In genomic region chr1:199460933-199461332, GRCh38 we compare ENCODE assay signal across 15 cellular contexts.
DNase-seq lines count a peak whose midpoint lies in the region; ATAC-seq and TF ChIP-seq lines count a peak whose summit lies in the region.
"Had no signal": no experiment of that assay in that cellular context is flagged by ENCODE, and none has a peak within 500 bp of the region (broad histone marks: within the 10 kb centered on the region; RNA-seq: fewer than 3 reads in every experiment).

No MANE protein-coding gene starts in this region.

- H3K4me1 ChIP-seq in neural progenitor cell = no peaks in the 10 kb centered on the region

- no peaks in the 10 kb centered on the region for H3F3A ChIP-seq in neural progenitor cell (ENCODE audit: low read depth)

- H3K27me3 ChIP-seq in neural progenitor cell = no peaks in the 10 kb centered on the region
- H3K27me3 ChIP-seq: spleen had no signal

- H3K9me3 ChIP-seq in neural progenitor cell (ENCODE audit: low read depth) = no peaks in the 10 kb centered on the region

- no peak overlapping the region for H3K27ac Mint-ChIP-seq in neural progenitor cell
- H3K27ac Mint-ChIP-seq: activated naive CD8-positive, alpha-beta T cell treated with anti-CD3 and anti-CD28 coated beads for 36 hours; CD8-positive, alpha-beta T cell had no signal

- peaks cover 2% of the 10 kb centered on the region for H3K27me3 Mint-ChIP-seq in neural progenitor cell (ENCODE audit: insufficient read depth, low read depth)
- H3K27me3 Mint-ChIP-seq: activated naive CD8-positive, alpha-beta T cell treated with anti-CD3 and anti-CD28 coated beads for 36 hours had no signal

- no peak overlapping the region for H3K9ac ChIP-seq in neural progenitor cell

- no peak overlapping the region for H3K27ac ChIP-seq in neural progenitor cell
- H3K27ac ChIP-seq: spleen, WERI-Rb-1 had no signal

- H2AFZ ChIP-seq in neural progenitor cell (replicated peaks) = peak overlapping the region; percentile 93

- TF ChIP-seq POLR2A in NB4 (IDR thresholded peaks at IDR 0.05; ENCODE audit: extremely low read depth, insufficient read length) = no peak

- ATAC-seq in GM18868 (IDR thresholded peaks at IDR 0.05; ENCODE audit: unreplicated experiment) (peak; percentile 63), GM21786 (IDR thresholded peaks at IDR 0.05; ENCODE audit: unreplicated experiment) (no peak)
- ATAC-seq: CD8-positive, alpha-beta T cell had no signal

- H3K79me2 ChIP-seq in neural progenitor cell (ENCODE audit: low read depth) = no peaks in the 10 kb centered on the region

- no peaks in the 10 kb centered on the region for H4K20me1 ChIP-seq in neural progenitor cell (ENCODE audit: low read depth)

- TF ChIP-seq CTCF in NB4 (IDR thresholded peaks at IDR 0.05; ENCODE audit: low read depth, low read length) (no peak), cardiac fibroblast (IDR thresholded peaks at IDR 0.05; ENCODE audit: low read depth, low read length) (peak; percentile 37), neural progenitor cell (IDR thresholded peaks at IDR 0.05) (no peak)

- H3K4me3 ChIP-seq in NB4 (ENCODE audit: low read depth, low read length) (no peak overlapping the region), cardiac fibroblast (replicated peaks in 1 of 2; ENCODE audit: low read depth in 2 of 2, low read length in 2 of 2) (no peak overlapping the region), neural progenitor cell (no peak overlapping the region)
- H3K4me3 ChIP-seq: spleen had no signal

- no peaks in the 10 kb centered on the region for H3K36me3 ChIP-seq in neural progenitor cell
- H3K36me3 ChIP-seq: spleen, WERI-Rb-1 had no signal

- H3K4me3 Mint-ChIP-seq in neural progenitor cell = no peak overlapping the region
- H3K4me3 Mint-ChIP-seq: activated naive CD8-positive, alpha-beta T cell treated with anti-CD3 and anti-CD28 coated beads for 36 hours; CD8-positive, alpha-beta T cell had no signal

- H3K4me1 Mint-ChIP-seq in neural progenitor cell = no peaks in the 10 kb centered on the region
- H3K4me1 Mint-ChIP-seq: activated naive CD8-positive, alpha-beta T cell treated with anti-CD3 and anti-CD28 coated beads for 36 hours had no signal

- H3K9me3 Mint-ChIP-seq in neural progenitor cell = peaks cover 16% of the 10 kb centered on the region

- no peak overlapping the region for H3K4me2 ChIP-seq in neural progenitor cell

- H3K36me3 Mint-ChIP-seq in neural progenitor cell = no peaks in the 10 kb centered on the region
- H3K36me3 Mint-ChIP-seq: CD8-positive, alpha-beta T cell had no signal

- DNase-seq in NB4 (ENCODE audit: low read depth) (peak; percentile 32), cardiac fibroblast (ENCODE audit: low read depth in 2 of 2) (peak; percentile 35 to 41), neural progenitor cell (ENCODE audit: low spot score) (no peak), AG08395 (ENCODE audit: low spot score) (no peak), globus pallidus (ENCODE audit: low spot score) (no peak)
- DNase-seq: activated CD8-positive, alpha-beta memory T cell treated with anti-CD3 and anti-CD28 coated beads, Interleukin-2, amount 50 U/mL, for 4 hours; activated naive CD8-positive, alpha-beta T cell treated with anti-CD3 and anti-CD28 coated beads for 36 hours; CD8-positive, alpha-beta T cell; kidney glomerular epithelial cell; MV-4-11; NCI-H446 treated with DMSO at 0.1 percent for 48 hours; spleen; WERI-Rb-1 had no signal

Comparison
In these comparisons a context has a peak if more than half of its experiments do, and no peak if none do; other contexts are left out.
1. DNase-seq: peak in NB4 (single experiment) and cardiac fibroblast (2 of 2); none in neural progenitor cell (single experiment), AG08395 (single experiment) and globus pallidus (single experiment).